ENCODE assay signal across 10 cellular contexts in genomic region chr19:6661509-6662244, GRCh38. TPM values are rescaled to one million over a fixed set of nuclear protein-coding genes. Genes with fewer than 3 reads are reported as not detected.
A peak's percentile ranks its signal among the peaks of the same experiment; 100 is the strongest.
DNase-seq lines count a peak whose midpoint lies in the region; ATAC-seq and TF ChIP-seq lines count a peak whose summit lies in the region.
"Not testable (repeated sequence)": the region's sequence is repeated elsewhere in the genome, so short reads cannot be mapped to it uniquely, and the experiment has no call there.
"Had no signal": no experiment of that assay in that cellular context is flagged by ENCODE, and none has a peak within 500 bp of the region (broad histone marks: within the 10 kb centered on the region; RNA-seq: fewer than 3 reads in every experiment).

No MANE protein-coding gene starts in this region.

- not testable (repeated sequence) for H3K27ac ChIP-seq in GM23248, cardiac muscle cell

- peak overlapping the region in 1 of 2 donors; percentile 97 for H3K27ac Mint-ChIP-seq in activated naive CD4-positive, alpha-beta T cell treated with anti-CD3 and anti-CD28 coated beads, Interleukin-2, amount 50 U/mL, for 72 hours

- WGBS in GM23248 (ENCODE audit: low coverage in 1 of 2, low lambda C conversion rate in 2 of 2, missing lambda C conversion rate in 2 of 2), 2 experiments = 30 to 31% methylated on average over 10 of the region's 10 CpGs

- H3K9ac ChIP-seq in GM23248 = not testable (repeated sequence)

- not testable (repeated sequence) for H3K4me2 ChIP-seq in GM23248 (ENCODE audit: unreplicated experiment)

- ATAC-seq in activated naive CD4-positive, alpha-beta T cell treated with anti-CD3 and anti-CD28 coated beads, Interleukin-2, amount 50 U/mL, for 72 hours = peak; percentile 87 to 94
- peak; percentile 78 for ATAC-seq in stimulated activated naive CD8-positive, alpha-beta T cell treated with anti-CD3 and anti-CD28 coated beads, Interleukin-15, Interleukin-2, amounts not matched to agents 100 U/mL and 50 U/mL, for 24 hours

- H3K36me3 ChIP-seq in GM23248 (ENCODE audit: low read depth); cardiac muscle cell: not testable (repeated sequence)

- DNase-seq in ELR (ENCODE audit: low read depth) (peak; percentile 37), GM23248 (peak; percentile 34), T-helper 22 cell (ENCODE audit: low read depth) (peak; percentile 57), cardiac muscle cell (ENCODE audit: low read depth in 1 of 2, low spot score in 1 of 2) (peak; percentile 10 to 28)
- peak; percentile 50 for DNase-seq in activated CD8-positive, alpha-beta memory T cell treated with anti-CD3 and anti-CD28 coated beads, Interleukin-2, amount 50 U/mL, for 4 hours
- peak; percentile 55 to 80 for DNase-seq in activated naive CD4-positive, alpha-beta T cell treated with anti-CD3 and anti-CD28 coated beads, Interleukin-2, amount 50 U/mL, for 72 hours (ENCODE audit: low spot score in 2 of 2)
- peak in 2 of 3 donors; percentile 51 to 60 for DNase-seq in stimulated activated CD4-positive, alpha-beta T cell treated with anti-CD3 and anti-CD28 coated beads, Interleukin-12 subunit alpha, Interleukin-12 subunit beta, amount 100 ng/mL, for 48 hours (ENCODE audit: low read depth in 2 of 3, low spot score in 1 of 3)
- DNase-seq in stimulated activated naive CD8-positive, alpha-beta T cell treated with anti-CD3 and anti-CD28 coated beads, Interleukin-15, Interleukin-2, amounts not matched to agents 100 U/mL and 50 U/mL, for 24 hours = peak; percentile 60

- not testable (repeated sequence) for H4K20me1 ChIP-seq in GM23248 (ENCODE audit: insufficient read depth)

- H2AFZ ChIP-seq in GM23248 = not testable (repeated sequence)

- not testable (repeated sequence) for TF ChIP-seq CTCF in cardiac muscle cell (IDR thresholded peaks at IDR 0.05; ENCODE audit: low read depth, low read length)

- H3K4me1 ChIP-seq in GM23248 (ENCODE audit: insufficient read depth); cardiac muscle cell (ENCODE audit: low read depth): not testable (repeated sequence)

- peaks cover 20 to 23% of the 10 kb centered on the region in 2 donors for H3K36me3 Mint-ChIP-seq in activated naive CD4-positive, alpha-beta T cell treated with anti-CD3 and anti-CD28 coated beads, Interleukin-2, amount 50 U/mL, for 72 hours

- H3K79me2 ChIP-seq in GM23248 (ENCODE audit: insufficient read depth) = not testable (repeated sequence)

- not testable (repeated sequence) for H3K9me3 Mint-ChIP-seq in activated naive CD4-positive, alpha-beta T cell treated with anti-CD3 and anti-CD28 coated beads, Interleukin-2, amount 50 U/mL, for 72 hours

- H3K4me3 ChIP-seq in GM23248, cardiac muscle cell: not testable (repeated sequence)

- H3K9me3 ChIP-seq in GM23248 (ENCODE audit: low read depth); cardiac muscle cell (ENCODE audit: low read depth): not testable (repeated sequence)

- in situ Hi-C loops in GM23248 (cut with MboI) = not testable (repeated sequence)

- H3F3A ChIP-seq in GM23248 (ENCODE audit: insufficient read depth) = not testable (repeated sequence)

- not testable (repeated sequence) for H3K9me2 ChIP-seq in GM23248 (ENCODE audit: insufficient read depth)

- not testable (repeated sequence) for H3K27me3 ChIP-seq in GM23248 (replicated peaks; ENCODE audit: insufficient read depth); cardiac muscle cell

RNA-seq across cellular contexts. Expression of gene TNFSF14, which starts 8.3 kb away (rescaled TPM):
- not detected in 2 replicates for total RNA-seq in GM23248 (2014; rRNA removed; shearing (Covaris generic))
- polyA plus RNA-seq in GM23248 (2016; fragmentation: Nextera tagmentation; extraction: Ambion mirVana) (not detected in 2 replicates), cardiac muscle cell (not detected in 2 replicates)
- 10 to 100 TPM; 24.9 to 25.3 TPM for total RNA-seq in activated naive CD4-positive, alpha-beta T cell treated with anti-CD3 and anti-CD28 coated beads, Interleukin-2, amount 50 U/mL, for 72 hours
- not detected in 2 replicates for total RNA-seq in cardiac muscle cell
- total RNA-seq: GM23338, SJCRH30 had no signal
- polyA plus RNA-seq: GM23338 had no signal

RNA-seq across cellular contexts. Expression of gene C3, which starts 58.8 kb away (rescaled TPM):
- total RNA-seq in GM23248 (2014; rRNA removed; shearing (Covaris generic)) = 3.1 and 5.6 TPM in 2 replicates
- polyA plus RNA-seq in GM23248 (2016; fragmentation: Nextera tagmentation; extraction: Ambion mirVana) (3.5 and 4.8 TPM in 2 replicates), cardiac muscle cell (1.6 TPM in 1 of 2 replicates, not detected in the other)
- under 1 TPM; 0.54 to 0.84 TPM for total RNA-seq in activated naive CD4-positive, alpha-beta T cell treated with anti-CD3 and anti-CD28 coated beads, Interleukin-2, amount 50 U/mL, for 72 hours
- total RNA-seq in cardiac muscle cell = 0.11 and 0.39 TPM in 2 replicates
- total RNA-seq: SJCRH30 had no signal

Comparison
In these comparisons a context has a peak if more than half of its experiments do, and no peak if none do; other contexts are left out.
1. RNA of gene TNFSF14, which starts 8.3 kb away (total RNA-seq): 24.9 to 25.3 TPM in activated naive CD4-positive, alpha-beta T cell treated with anti-CD3 and anti-CD28 coated beads, Interleukin-2, amount 50 U/mL, for 72 hours; not detected in GM23248 and not detected in cardiac muscle cell; every median in the first group is over 10 times any median in the second.
2. Peak in every context shown above with its lines, with median percentiles within 50 percentile points of each other: DNase-seq.